ENCODE assay signal across 1 cellular context in the genomic region with DNA sequence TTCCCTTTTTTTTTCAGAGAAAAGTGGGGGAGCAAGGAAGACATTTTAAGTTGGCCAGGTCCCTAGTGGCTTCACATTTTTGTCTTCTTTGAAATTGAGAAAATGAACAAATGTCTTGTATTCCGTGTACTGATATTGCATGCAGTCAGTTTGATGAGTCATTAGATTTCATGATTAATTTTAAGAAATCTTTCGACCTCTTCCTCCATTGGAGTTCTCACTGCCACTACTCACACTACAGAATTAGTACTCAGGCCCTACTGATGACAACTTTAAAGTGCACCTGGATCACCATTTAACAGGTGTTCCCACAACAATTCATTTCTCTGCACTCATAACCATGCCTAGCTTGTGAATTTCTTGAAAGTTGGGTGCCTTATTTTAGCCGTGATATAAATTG.
TF ChIP-seq lines count a peak whose summit lies in the region.

No MANE protein-coding gene starts in this region.

TF ChIP-seq in IMR-90, 13 proteins besides CTCF, POLR2A, EP300 and RAD21:
- TF ChIP-seq NFE2L2 (IDR thresholded peaks at IDR 0.05; ENCODE audit: low read depth, low read length), result peak; percentile 32; the same call in 1 of the 2 replicates
- TF ChIP-seq CHD1 (IDR thresholded peaks at IDR 0.05; ENCODE audit: low read depth, low read length), result no peak
- TF ChIP-seq MAFK (IDR thresholded peaks at IDR 0.05; ENCODE audit: low read depth, low read length), result peak; percentile 45; the same call in 1 of the 2 replicates
- no peak for TF ChIP-seq RCOR1 (IDR thresholded peaks at IDR 0.05; ENCODE audit: insufficient replicate concordance, low read length)
- peak; percentile 48; the same call in 1 of the 2 replicates for TF ChIP-seq FOS (IDR thresholded peaks at IDR 0.05; ENCODE audit: low read depth, low read length)
